8 cellular contexts compared by ENCODE assay signal in genomic region chr22:17257578-17257977, GRCh38.
DNase-seq lines count a peak whose midpoint lies in the region; ATAC-seq and TF ChIP-seq lines count a peak whose summit lies in the region.

No MANE protein-coding gene starts in this region.

- H3K9me3 ChIP-seq in iPS-15b (ENCODE audit: control insufficient read depth, insufficient read depth, low read length): no peaks in the 10 kb centered on the region

- H3K36me3 ChIP-seq in iPS-15b (ENCODE audit: control insufficient read depth, insufficient read depth, low read length): no peaks in the 10 kb centered on the region

- TF ChIP-seq POLR2A in GM18526 (IDR thresholded peaks at IDR 0.05; ENCODE audit: extremely low read depth, insufficient read length): peak; percentile 60
- no peak for TF ChIP-seq POLR2A in erythroblast (IDR thresholded peaks at IDR 0.05; ENCODE audit: low read length)

- peak overlapping the region; percentile 31 for H3K4me3 ChIP-seq in iPS-15b (ENCODE audit: low read depth, low read length)

- ATAC-seq in GM21737 (IDR thresholded peaks at IDR 0.05; ENCODE audit: unreplicated experiment): peak; percentile 40

- H3K4me1 ChIP-seq in iPS-15b (ENCODE audit: control insufficient read depth, insufficient read depth, low read length): peaks cover 40% of the 10 kb centered on the region

- peak overlapping the region; percentile 62 for H3K9ac ChIP-seq in iPS-15b (ENCODE audit: low read depth, low read length)

- no peaks in the 10 kb centered on the region for H3K27me3 ChIP-seq in iPS-15b (ENCODE audit: control insufficient read depth, insufficient read depth, low read length)

- peak; percentile 79 for DNase-seq in NCI-H1436 treated with DMSO at 0.1 percent for 48 hours (lab: John Stamatoyannopoulos, UW)
- DNase-seq in NCI-H1694 treated with DMSO at 0.1 percent for 48 hours (lab: John Stamatoyannopoulos, UW): no peak
- no peak for DNase-seq in NCI-H1930 (lab: John Stamatoyannopoulos, UW)
- no peak for DNase-seq in erythroblast (lab: John Stamatoyannopoulos, UW)
- DNase-seq in AG20443 (ENCODE audit: low spot score): no peak
